Comparison of ENCODE assay signal across 1 cellular context in genomic region chr20:36754656-36755222, GRCh38.
TF ChIP-seq lines count a peak whose summit lies in the region.

No MANE protein-coding gene starts in this region.

TF ChIP-seq in HepG2, 621 proteins besides CTCF, POLR2A, EP300 and RAD21 (continued from another document):
- TF ChIP-seq ZGPAT (CRISPR knock-in tag; IDR thresholded peaks at IDR 0.05) (peak; percentile 49; the same call in 1 of the 2 replicates), DNMT1 (CRISPR knock-in tag; IDR thresholded peaks at IDR 0.05) (no peak), ZMYM4 (CRISPR knock-in tag; IDR thresholded peaks at IDR 0.05) (0 out of 2 replicates have a peak, but pooled peaks have one; percentile 38), ZFX (CRISPR knock-in tag; IDR thresholded peaks at IDR 0.05; ENCODE audit: low read depth) (peak; percentile 61; the same call in 1 of the 2 replicates), ELF3 (CRISPR knock-in tag; IDR thresholded peaks at IDR 0.05) (peak; percentile 12; the same call in 1 of the 2 replicates), ZBTB33 (CRISPR knock-in tag; IDR thresholded peaks at IDR 0.05) (0 out of 2 replicates have a peak, but pooled peaks have one; percentile 25), ZNF34 (CRISPR knock-in tag; IDR thresholded peaks at IDR 0.05; ENCODE audit: borderline replicate concordance) (peak; percentile 79; the same call in 1 of the 2 replicates), ZNF138 (CRISPR knock-in tag; IDR thresholded peaks at IDR 0.05; ENCODE audit: low read depth) (no peak), SRF (IDR thresholded peaks at IDR 0.05; ENCODE audit: low read depth, low read length) (no peak), TRIM22 (IDR thresholded peaks at IDR 0.05) (no peak), ZKSCAN1 (IDR thresholded peaks at IDR 0.05; ENCODE audit: low read length) (no peak), ZNF878 (CRISPR knock-in tag; IDR thresholded peaks at IDR 0.05) (peak; percentile 35; the same call in 1 of the 2 replicates), ZNF276 (CRISPR knock-in tag; IDR thresholded peaks at IDR 0.05; ENCODE audit: low read depth) (0 out of 2 replicates have a peak, but pooled peaks have one; percentile 72), ZFYVE20 (CRISPR knock-in tag; IDR thresholded peaks at IDR 0.05; ENCODE audit: borderline replicate concordance, low read depth) (no peak), TEAD2 (CRISPR knock-in tag; IDR thresholded peaks at IDR 0.05) (no peak), HMGXB4 (CRISPR knock-in tag; IDR thresholded peaks at IDR 0.05; ENCODE audit: borderline replicate concordance in 1 of 2, low read depth in 1 of 2) (peak; percentile 80 to 86), KLF16 (CRISPR knock-in tag; IDR thresholded peaks at IDR 0.05) (peak in 1 of 2 experiments; percentile 70; a peak in 1 of 4 replicates), RXRB (CRISPR knock-in tag; IDR thresholded peaks at IDR 0.05; ENCODE audit: borderline replicate concordance) (peak; percentile 63; the same call in 1 of the 2 replicates), DRAP1 (CRISPR knock-in tag; IDR thresholded peaks at IDR 0.05) (peak; percentile 22; the same call in 1 of the 2 replicates), ZNF451 (CRISPR knock-in tag; IDR thresholded peaks at IDR 0.05) (no peak), ZFP90 (CRISPR knock-in tag; IDR thresholded peaks at IDR 0.05; ENCODE audit: borderline replicate concordance) (no peak), STAG1 (CRISPR knock-in tag; IDR thresholded peaks at IDR 0.05) (peak; percentile 97), ZSCAN21 (CRISPR knock-in tag; IDR thresholded peaks at IDR 0.05; ENCODE audit: borderline replicate concordance) (no peak), MAFK (conservative IDR thresholded peaks at IDR 0.05 in 1 of 2, IDR thresholded peaks at IDR 0.05 in 1 of 2; ENCODE audit: low read length in 2 of 2) (no peak)
